In genomic region chr12:111284709-111285108, GRCh38 we compare ENCODE assay signal across 27 cellular contexts.
"Had no signal": no experiment of that assay in that cellular context is flagged by ENCODE, and none has a peak within 500 bp of the region (broad histone marks: within the 10 kb centered on the region; RNA-seq: fewer than 3 reads in every experiment).

No MANE protein-coding gene starts in this region.

- H3K9me3 ChIP-seq: SJCRH30, SK-N-SH had no signal

- H3K4me3 ChIP-seq: ascending aorta, body of pancreas, SJCRH30 had no signal

- H3K27me3 ChIP-seq: ascending aorta, body of pancreas, SJCRH30 had no signal

- DNase-seq: activated CD4-positive, alpha-beta T cell treated with anti-CD3 and anti-CD28 coated beads for 48 hours; activated CD4-positive, alpha-beta T cell treated with anti-CD3 and anti-CD28 coated beads, Interleukin-2, amount 50 U/mL, for 4 hours; activated CD8-positive, alpha-beta memory T cell treated with anti-CD3 and anti-CD28 coated beads, Interleukin-2, amount 10 ng/mL, durations not matched to agents 7 days and 5 days; activated effector memory CD4-positive, alpha-beta T cell treated with anti-CD3 and anti-CD28 coated beads, Interleukin-2, amount 50 U/mL, for 16 hours; activated naive CD4-positive, alpha-beta T cell treated with Interleukin-2 at 50 U/mL for 16 hours; activated naive CD8-positive, alpha-beta T cell treated with anti-CD3 and anti-CD28 coated beads, Interleukin-2, amount 50 U/mL, for 24 hours; activated T-cell treated with anti-CD3 and anti-CD28 coated beads, Interleukin-2, amount 50 U/mL, for 24 hours; amniotic stem cell; body of pancreas; NCI-H1092; NCI-H1930; NCI-H345; NCI-H510A; NCI-H526 treated with DMSO at 0.1 percent for 48 hours; NK-92 treated with Interleukin-12 subunit alpha and Interleukin-12 subunit beta, amount 100 ng/mL, for 24 hours; OCI-M1; RPMI8226; SJCRH30; SK-N-SH; T-helper 1 cell had no signal

- H3K27ac Mint-ChIP-seq: activated CD8-positive, alpha-beta memory T cell treated with anti-CD3 and anti-CD28 coated beads, Interleukin-2, amount 10 ng/mL, durations not matched to agents 7 days and 5 days; activated naive CD4-positive, alpha-beta T cell treated with anti-CD3 and anti-CD28 coated beads, Interleukin-2, amount 50 U/mL, for 72 hours; activated naive CD8-positive, alpha-beta T cell treated with anti-CD3 and anti-CD28 coated beads, Interleukin-2, amount 50 U/mL, for 24 hours; activated T-cell treated with anti-CD3 and anti-CD28 coated beads, Interleukin-2, amount 50 U/mL, for 24 hours; activated T-helper 1 cell treated with anti-CD3 and anti-CD28 coated beads, Interleukin-12 subunit alpha, Interleukin-12 subunit beta, Interleukin-2, Interleukin-4 antibody, amounts not matched to agents 30 ng/mL and 10 ng/mL and 1 ng/mL, durations not matched to agents 14 hours and 24 hours and 36 hours had no signal

- H3K4me3 Mint-ChIP-seq: activated CD8-positive, alpha-beta memory T cell treated with anti-CD3 and anti-CD28 coated beads, Interleukin-2, amount 10 ng/mL, durations not matched to agents 7 days and 5 days; activated naive CD8-positive, alpha-beta T cell treated with anti-CD3 and anti-CD28 coated beads, Interleukin-2, amount 50 U/mL, for 24 hours; activated T-cell treated with anti-CD3 and anti-CD28 coated beads, Interleukin-2, amount 50 U/mL, for 24 hours; activated T-helper 1 cell treated with anti-CD3 and anti-CD28 coated beads, Interleukin-12 subunit alpha, Interleukin-12 subunit beta, Interleukin-2, Interleukin-4 antibody, amounts not matched to agents 30 ng/mL and 10 ng/mL and 1 ng/mL, durations not matched to agents 14 hours and 24 hours and 36 hours; central memory CD8-positive, alpha-beta T cell had no signal

- H3K4me2 ChIP-seq: SK-N-SH had no signal

- ATAC-seq: activated CD4-positive, CD25-positive, alpha-beta regulatory T cell treated with anti-CD3 and anti-CD28 coated beads, Interleukin-2, amount 50 U/mL, for 24 hours; activated CD8-positive, alpha-beta memory T cell treated with anti-CD3 and anti-CD28 coated beads, Interleukin-2, amount 10 ng/mL, durations not matched to agents 7 days and 5 days; activated naive CD4-positive, alpha-beta T cell treated with anti-CD3 and anti-CD28 coated beads, Interleukin-2, amount 50 U/mL, for 72 hours; activated naive CD8-positive, alpha-beta T cell treated with anti-CD3 and anti-CD28 coated beads, Interleukin-2, amount 50 U/mL, for 24 hours; body of pancreas; Right ventricle myocardium inferior had no signal

- H3K4me1 ChIP-seq: ascending aorta, body of pancreas, SJCRH30 had no signal

- H3K4me1 Mint-ChIP-seq: activated CD8-positive, alpha-beta memory T cell treated with anti-CD3 and anti-CD28 coated beads, Interleukin-2, amount 10 ng/mL, durations not matched to agents 7 days and 5 days; activated naive CD8-positive, alpha-beta T cell treated with anti-CD3 and anti-CD28 coated beads, Interleukin-2, amount 50 U/mL, for 24 hours; central memory CD8-positive, alpha-beta T cell had no signal

- H3K36me3 ChIP-seq: ascending aorta, SJCRH30 had no signal

- H3K9ac ChIP-seq: SK-N-SH had no signal

- H3K36me3 Mint-ChIP-seq: activated CD8-positive, alpha-beta memory T cell treated with anti-CD3 and anti-CD28 coated beads, Interleukin-2, amount 10 ng/mL, durations not matched to agents 7 days and 5 days had no signal

- H3K27me3 Mint-ChIP-seq: activated CD8-positive, alpha-beta memory T cell treated with anti-CD3 and anti-CD28 coated beads, Interleukin-2, amount 10 ng/mL, durations not matched to agents 7 days and 5 days had no signal

- H3K27ac ChIP-seq: ascending aorta, body of pancreas, SJCRH30, VCaP had no signal

- H3K9me2 ChIP-seq: SK-N-SH had no signal
